15 cellular contexts compared by ENCODE assay signal in genomic region chr11:43709689-43710088, GRCh38. TPM values are rescaled to one million over a fixed set of nuclear protein-coding genes. Genes with fewer than 3 reads are reported as not detected.
A peak's percentile ranks its signal among the peaks of the same experiment; 100 is the strongest.
DNase-seq lines count a peak whose midpoint lies in the region; ATAC-seq, FAIRE-seq and TF ChIP-seq lines count a peak whose summit lies in the region.
"Had no signal": no experiment of that assay in that cellular context is flagged by ENCODE, and none has a peak within 500 bp of the region (broad histone marks: within the 10 kb centered on the region; RNA-seq: fewer than 3 reads in every experiment).

No MANE protein-coding gene starts in this region.

- ATAC-seq in WTC11 = no peak
- no peak for ATAC-seq in GM19452 (IDR thresholded peaks at IDR 0.05; ENCODE audit: unreplicated experiment)
- ATAC-seq: CD8-positive, alpha-beta T cell had no signal

- TF ChIP-seq CTCF in WTC11 (IDR thresholded peaks at IDR 0.05) = no peak
- TF ChIP-seq CTCF in nephron progenitor cell (IDR thresholded peaks at IDR 0.05) = no peak

- H3K4me1 Mint-ChIP-seq in WTC11 (0 out of 2 replicates have a peak, but pooled peaks cover 7% of the 10 kb centered on the region), nephron progenitor cell (no peaks in the 10 kb centered on the region)

- H3K27ac Mint-ChIP-seq in WTC11 (peak overlapping the region; percentile 10; the same call in 1 of the 2 replicates), nephron progenitor cell (peak overlapping the region; percentile 20)
- H3K27ac Mint-ChIP-seq: B cell; CD4-positive, CD25-positive, alpha-beta regulatory T cell; CD8-positive, alpha-beta T cell; HFFc6 had no signal

- intact Hi-C loops in posterior cingulate gyrus (cut with DNase I) = no loop called here

- H3K36me3 Mint-ChIP-seq in WTC11 (peaks cover 6% of the 10 kb centered on the region), nephron progenitor cell (ENCODE audit: low read depth) (peaks cover 68% of the 10 kb centered on the region)

- CTCF ChIA-PET in WTC11 (lab: Charles Lee) = no interaction called here

- TF ChIP-seq POLR2A in GM12892 (IDR thresholded peaks at IDR 0.05; ENCODE audit: low read depth, low read length) = no peak
- TF ChIP-seq POLR2A in H54 (IDR thresholded peaks at IDR 0.05; ENCODE audit: low read depth, low read length) = no peak

- POLR2A ChIA-PET in WTC11 (lab: Charles Lee) = no interaction called here

- FAIRE-seq in GM12892 (lab: Jason Lieb, UNC) = peak; percentile 61
- FAIRE-seq in H54 (lab: Jason Lieb, UNC) = peak; percentile 23

- H3K27me3 Mint-ChIP-seq in WTC11 (ENCODE audit: low read depth) (no peaks in the 10 kb centered on the region), nephron progenitor cell (ENCODE audit: low read depth, poor library complexity) (no peaks in the 10 kb centered on the region)
- H3K27me3 Mint-ChIP-seq: B cell; CD4-positive, CD25-positive, alpha-beta regulatory T cell had no signal

- H3K9me3 Mint-ChIP-seq in WTC11 (peaks cover 6% of the 10 kb centered on the region), nephron progenitor cell (peaks cover 21% of the 10 kb centered on the region)
- H3K9me3 Mint-ChIP-seq: CD8-positive, alpha-beta T cell; HFFc6 had no signal

- H3K4me3 Mint-ChIP-seq in WTC11 = no peak overlapping the region
- H3K4me3 Mint-ChIP-seq in nephron progenitor cell = no peak overlapping the region
- H3K4me3 Mint-ChIP-seq: B cell; CD4-positive, CD25-positive, alpha-beta regulatory T cell; CD8-positive, alpha-beta T cell; HFFc6 had no signal

- DNase-seq in GM12892 (ENCODE audit: insufficient read length) = no peak
- DNase-seq in H54 (ENCODE audit: insufficient read length, low spot score) = no peak
- DNase-seq in WTC11 (ENCODE audit: low spot score) = no peak
- DNase-seq in nephron progenitor cell = no peak
- DNase-seq in posterior cingulate gyrus = no peak
- DNase-seq in AML-193 (lab: John Stamatoyannopoulos, UW) = no peak
- DNase-seq: Caco-2; CD4-positive, CD25-positive, alpha-beta regulatory T cell; CD8-positive, alpha-beta T cell; DMS153; DND-41; GM23248; HFFc6 had no signal

TF ChIP-seq in WTC11, 78 proteins besides CTCF, POLR2A, EP300 and RAD21:
- TF ChIP-seq ATF6 (CRISPR knock-in tag; IDR thresholded peaks at IDR 0.05) = no peak
- TF ChIP-seq CBFB (CRISPR knock-in tag; IDR thresholded peaks at IDR 0.05; ENCODE audit: low read depth) = no peak
- no peak for TF ChIP-seq SP1 (CRISPR knock-in tag; conservative IDR thresholded peaks at IDR 0.05)
- TF ChIP-seq JAZF1 (CRISPR knock-in tag; IDR thresholded peaks at IDR 0.05) = no peak
- no peak for TF ChIP-seq CREM (CRISPR knock-in tag; IDR thresholded peaks at IDR 0.05)
- no peak for TF ChIP-seq ZNF232 (CRISPR knock-in tag; IDR thresholded peaks at IDR 0.05)
- no peak for TF ChIP-seq E2F1 (CRISPR knock-in tag; IDR thresholded peaks at IDR 0.05)
- TF ChIP-seq TEAD1 (CRISPR knock-in tag; IDR thresholded peaks at IDR 0.05) = no peak
- TF ChIP-seq MXD4 (CRISPR knock-in tag; IDR thresholded peaks at IDR 0.05; ENCODE audit: borderline replicate concordance) = no peak
- no peak for TF ChIP-seq MLX (CRISPR knock-in tag; IDR thresholded peaks at IDR 0.05)
- TF ChIP-seq IRF2 (CRISPR knock-in tag; IDR thresholded peaks at IDR 0.05; ENCODE audit: borderline replicate concordance, low read depth) = no peak
- TF ChIP-seq CDX4 (CRISPR knock-in tag; IDR thresholded peaks at IDR 0.05; ENCODE audit: borderline replicate concordance) = no peak
- TF ChIP-seq TEAD4 (CRISPR knock-in tag; IDR thresholded peaks at IDR 0.05) = no peak
- no peak for TF ChIP-seq IRF1 (CRISPR knock-in tag; IDR thresholded peaks at IDR 0.05)
- no peak for TF ChIP-seq MAX (CRISPR knock-in tag; IDR thresholded peaks at IDR 0.05)
- no peak for TF ChIP-seq ZNF121 (CRISPR knock-in tag; IDR thresholded peaks at IDR 0.05)

RNA-seq across cellular contexts. Expression of gene HSD17B12, which starts 29.2 kb away (rescaled TPM):
- 59.8 TPM for polyA plus RNA-seq in GM12892 (2012; ENCODE audit: missing spikeins)
- total RNA-seq in WTC11 (2021) = 143 to 149 TPM (median 149 TPM) in 3 replicates
